11 cellular contexts compared by ENCODE assay signal in genomic region chr21:33760641-33761103, GRCh38.
DNase-seq lines count a peak whose midpoint lies in the region; ATAC-seq and TF ChIP-seq lines count a peak whose summit lies in the region.
"Had no signal": no experiment of that assay in that cellular context is flagged by ENCODE, and none has a peak within 500 bp of the region (broad histone marks: within the 10 kb centered on the region; RNA-seq: fewer than 3 reads in every experiment).

No MANE protein-coding gene starts in this region.

- 98% methylated on average over 3 of the region's 3 CpGs for WGBS in mammary epithelial cell (ENCODE audit: low coverage, missing lambda C conversion rate)
- no CpG with 5 or more reads among the region's 3 CpGs for WGBS in mesodermal cell (ENCODE audit: insufficient coverage in 2 of 2), 2 experiments
- WGBS in upper lobe of left lung, 2 donors: 59 to 66% methylated on average over 3 of the region's 3 CpGs

- no peak for TF ChIP-seq POLR2A in breast epithelium (IDR thresholded peaks at IDR 0.05)
- TF ChIP-seq POLR2A in upper lobe of left lung (IDR thresholded peaks at IDR 0.05): no peak

- in situ Hi-C loops in mammary epithelial cell (cut with MboI; ENCODE audit: low sequenced_read_pairs in 2 of 2): no loop called here

- peak in 1 of 2 donors; percentile 49 for ATAC-seq in upper lobe of left lung (ENCODE audit: low FRiP score in 2 of 2)
- no peak for ATAC-seq in stimulated activated naive B cell treated with anti-CD40 and anti-IgM and Interleukin-4, amounts not matched to agents 10 μg/mL and 1 μg/mL and 100 μg/mL, for 72 hours (replicated peaks)
- no peak for ATAC-seq in CD4-positive, alpha-beta T cell (ENCODE audit: poor library complexity)
- ATAC-seq: natural killer cell treated with Interleukin-12 subunit alpha and Interleukin-12 subunit beta and Interleukin-15 and Interleukin-18, amount 100 ng/mL, for 72 hours had no signal

- no peaks in the 10 kb centered on the region for H3K9me3 ChIP-seq in mammary epithelial cell (replicated peaks; ENCODE audit: insufficient read depth, low read length)
- H3K9me3 ChIP-seq in breast epithelium: no peaks in the 10 kb centered on the region
- no peaks in the 10 kb centered on the region for H3K9me3 ChIP-seq in mesodermal cell (ENCODE audit: control insufficient read depth, low read length)
- no peaks in the 10 kb centered on the region for H3K9me3 ChIP-seq in upper lobe of left lung
- H3K9me3 ChIP-seq in CD4-positive, alpha-beta T cell (ENCODE audit: control insufficient read depth, low read length): no peaks in the 10 kb centered on the region

- POLR2A ChIA-PET in MCF 10A (lab: Yijun Ruan, JAX): no interaction called here
- POLR2A ChIA-PET in CD4-positive, alpha-beta T cell (lab: Charles Lee): no interaction called here

- H3K4me1 ChIP-seq in mammary epithelial cell (ENCODE audit: insufficient read depth, low read length): peaks cover 10% of the 10 kb centered on the region
- no peaks in the 10 kb centered on the region for H3K4me1 ChIP-seq in breast epithelium
- H3K4me1 ChIP-seq in mesodermal cell (ENCODE audit: control insufficient read depth, insufficient read depth, low read length, poor library complexity, severe bottlenecking): peaks cover 36% of the 10 kb centered on the region
- peaks cover 0 to 11% (median 8%) of the 10 kb centered on the region in 4 donors for H3K4me1 ChIP-seq in upper lobe of left lung

- CTCF ChIA-PET in MCF 10A (lab: Yijun Ruan, JAX): interaction anchor here (0.6 kb wide), 3 partner anchors 11 to 334 kb away, joined by 3 to 5 read pairs (median 3); no protein-coding TSS in a partner anchor
- CTCF ChIA-PET in mammary epithelial cell (lab: Charles Lee; ENCODE audit: low non-redundant PET): no interaction called here
- CTCF ChIA-PET in CD4-positive, alpha-beta T cell (lab: Charles Lee): interaction anchor here (0.7 kb wide), 1 partner anchor 18 kb away, joined by 3 read pairs; no protein-coding TSS in a partner anchor

- no TSS peak for BruUV-seq in MCF 10A (replicated peaks; lab: Mats Ljungman, UMichigan)
- BruUV-seq in mammary epithelial cell (replicated peaks; lab: Mats Ljungman, UMichigan): no TSS peak

- no peak overlapping the region for H3K27ac Mint-ChIP-seq in MCF 10A (ENCODE audit: low read depth, unreplicated experiment)
- H3K27ac Mint-ChIP-seq in stimulated activated naive B cell treated with anti-CD40 and anti-IgM and Interleukin-4, amounts not matched to agents 10 μg/mL and 1 μg/mL and 100 μg/mL, for 72 hours: no peak overlapping the region
- H3K27ac Mint-ChIP-seq in CD4-positive, alpha-beta T cell: no peak overlapping the region
- H3K27ac Mint-ChIP-seq: natural killer cell treated with Interleukin-12 subunit alpha and Interleukin-12 subunit beta and Interleukin-15 and Interleukin-18, amount 100 ng/mL, for 72 hours had no signal

- H3K36me3 ChIP-seq in mammary epithelial cell (ENCODE audit: insufficient read depth, low read length) (peaks cover 2% of the 10 kb centered on the region), breast epithelium (no peaks in the 10 kb centered on the region), mesodermal cell (ENCODE audit: control insufficient read depth, insufficient read depth, low read length) (peaks cover 72% of the 10 kb centered on the region), upper lobe of left lung (peaks cover 0 to 3% (median under 1%) of the 10 kb centered on the region in 4 donors)

- no peak overlapping the region for H2AFZ ChIP-seq in mammary epithelial cell (ENCODE audit: low read depth, low read length)

- H3K4me1 Mint-ChIP-seq in MCF 10A (ENCODE audit: insufficient read depth, unreplicated experiment): peaks cover 16% of the 10 kb centered on the region
- no peaks in the 10 kb centered on the region for H3K4me1 Mint-ChIP-seq in stimulated activated naive B cell treated with anti-CD40 and anti-IgM and Interleukin-4, amounts not matched to agents 10 μg/mL and 1 μg/mL and 100 μg/mL, for 72 hours
- H3K4me1 Mint-ChIP-seq in CD4-positive, alpha-beta T cell (ENCODE audit: low read depth): no peaks in the 10 kb centered on the region

- no peak overlapping the region for H3K9ac ChIP-seq in mammary epithelial cell (ENCODE audit: insufficient read depth, low read length)

- DNase-seq in MCF 10A (ENCODE audit: unreplicated experiment): peak; percentile 4
- no peak for DNase-seq in mammary epithelial cell
- no peak for DNase-seq in breast epithelium (ENCODE audit: low spot score in 2 of 2)
- DNase-seq in upper lobe of left lung: no peak
- DNase-seq in stimulated activated naive B cell treated with anti-CD40 and anti-IgM and Interleukin-4, amounts not matched to agents 10 μg/mL and 1 μg/mL and 100 μg/mL, for 72 hours: no peak
- no peak for DNase-seq in posterior cingulate gyrus
- no peak for DNase-seq in CD4-positive, alpha-beta T cell
- DNase-seq: activated gamma-delta T cell treated with Interleukin-2 at 50 U/mL for 16 hours, GOT3 had no signal

- no peak overlapping the region for H3K4me3 Mint-ChIP-seq in MCF 10A (ENCODE audit: unreplicated experiment)
- no peak overlapping the region for H3K4me3 Mint-ChIP-seq in stimulated activated naive B cell treated with anti-CD40 and anti-IgM and Interleukin-4, amounts not matched to agents 10 μg/mL and 1 μg/mL and 100 μg/mL, for 72 hours
- H3K4me3 Mint-ChIP-seq in CD4-positive, alpha-beta T cell: no peak overlapping the region
- H3K4me3 Mint-ChIP-seq: natural killer cell treated with Interleukin-12 subunit alpha and Interleukin-12 subunit beta and Interleukin-15 and Interleukin-18, amount 100 ng/mL, for 72 hours had no signal

- H3K27me3 Mint-ChIP-seq in MCF 10A (ENCODE audit: insufficient read depth, unreplicated experiment): no peaks in the 10 kb centered on the region
- no peaks in the 10 kb centered on the region for H3K27me3 Mint-ChIP-seq in stimulated activated naive B cell treated with anti-CD40 and anti-IgM and Interleukin-4, amounts not matched to agents 10 μg/mL and 1 μg/mL and 100 μg/mL, for 72 hours
- H3K27me3 Mint-ChIP-seq in CD4-positive, alpha-beta T cell: no peaks in the 10 kb centered on the region

- no peaks in the 10 kb centered on the region for H3K9me3 Mint-ChIP-seq in MCF 10A (ENCODE audit: unreplicated experiment)
- H3K9me3 Mint-ChIP-seq in stimulated activated naive B cell treated with anti-CD40 and anti-IgM and Interleukin-4, amounts not matched to agents 10 μg/mL and 1 μg/mL and 100 μg/mL, for 72 hours: no peaks in the 10 kb centered on the region
- no peaks in the 10 kb centered on the region for H3K9me3 Mint-ChIP-seq in CD4-positive, alpha-beta T cell
- H3K9me3 Mint-ChIP-seq: natural killer cell treated with Interleukin-12 subunit alpha and Interleukin-12 subunit beta and Interleukin-15 and Interleukin-18, amount 100 ng/mL, for 72 hours had no signal

- dilution Hi-C loops in mammary epithelial cell (cut with HindIII; ENCODE audit: low sequenced_read_pairs): no loop called here

- H3K4me3 ChIP-seq in mammary epithelial cell (replicated peaks in 1 of 3; ENCODE audit: insufficient read depth in 1 of 3, low read depth in 2 of 3, low read length in 3 of 3): no peak overlapping the region
- H3K4me3 ChIP-seq in breast epithelium: peak overlapping the region in 1 of 3 donors; percentile 34
- H3K4me3 ChIP-seq in mesodermal cell (ENCODE audit: extremely low read depth, insufficient read depth, low read length, poor library complexity, severe bottlenecking): no peak overlapping the region
- no peak overlapping the region for H3K4me3 ChIP-seq in upper lobe of left lung

- no peaks in the 10 kb centered on the region for H3K79me2 ChIP-seq in mammary epithelial cell (ENCODE audit: insufficient read depth, low read length)

- no peak overlapping the region for H3K27ac ChIP-seq in mammary epithelial cell (ENCODE audit: insufficient read depth, low read depth, low read length)
- peak overlapping the region; percentile 65 to 67 for H3K27ac ChIP-seq in breast epithelium
- H3K27ac ChIP-seq in mesodermal cell (ENCODE audit: low read depth, low read length, severe bottlenecking): peak overlapping the region; percentile 99
- H3K27ac ChIP-seq in upper lobe of left lung: peak overlapping the region; percentile 18 to 60 (median 34)
- H3K27ac ChIP-seq in CD4-positive, alpha-beta T cell (ENCODE audit: low read depth, low read length): no peak overlapping the region

- no peak overlapping the region for H3K4me2 ChIP-seq in mammary epithelial cell (ENCODE audit: insufficient read depth, low read depth, low read length)

- TF ChIP-seq EP300 in upper lobe of left lung (IDR thresholded peaks at IDR 0.05): no peak

- TF ChIP-seq CTCF in MCF 10A (IDR thresholded peaks at IDR 0.05; ENCODE audit: unreplicated experiment) (no peak), mammary epithelial cell (conservative IDR thresholded peaks at IDR 0.05 in 1 of 2, IDR thresholded peaks at IDR 0.05 in 1 of 2; ENCODE audit: extremely low read depth in 1 of 2, insufficient read depth in 1 of 2, low read depth in 1 of 2, low read length in 2 of 2) (no peak), breast epithelium (IDR thresholded peaks at IDR 0.05) (no peak), upper lobe of left lung (IDR thresholded peaks at IDR 0.05) (no peak)
- TF ChIP-seq CTCF in CD4-positive, alpha-beta T cell (IDR thresholded peaks at IDR 0.05): no peak

- intact Hi-C loops in MCF 10A (cut with micrococcal nuclease) (loop anchor here (5.0 kb wide), 1 partner anchor 118 kb away; the partner anchor contains the start of genes CRYZL1 and ITSN1), mammary epithelial cell (cut with micrococcal nuclease) (loop anchor here (1.0 kb wide), 1 partner anchor 118 kb away; the partner anchor contains the start of gene ITSN1), breast epithelium (cut with DNase I; ENCODE audit: low total_unique reads) (no loop called here), posterior cingulate gyrus (cut with DNase I) (no loop called here)
- intact Hi-C loops in CD4-positive, alpha-beta T cell (cut with DNase I, micrococcal nuclease): no loop called here

- H4K20me1 ChIP-seq in mammary epithelial cell (ENCODE audit: insufficient read depth, low read length): no peaks in the 10 kb centered on the region

- peaks cover 28% of the 10 kb centered on the region for H3K36me3 Mint-ChIP-seq in MCF 10A (ENCODE audit: insufficient read depth, unreplicated experiment)
- no peaks in the 10 kb centered on the region for H3K36me3 Mint-ChIP-seq in stimulated activated naive B cell treated with anti-CD40 and anti-IgM and Interleukin-4, amounts not matched to agents 10 μg/mL and 1 μg/mL and 100 μg/mL, for 72 hours
- H3K36me3 Mint-ChIP-seq in CD4-positive, alpha-beta T cell (ENCODE audit: low read depth): no peaks in the 10 kb centered on the region
- H3K36me3 Mint-ChIP-seq: natural killer cell treated with Interleukin-12 subunit alpha and Interleukin-12 subunit beta and Interleukin-15 and Interleukin-18, amount 100 ng/mL, for 72 hours had no signal

- H3K27me3 ChIP-seq in mammary epithelial cell (ENCODE audit: insufficient read depth, low read length): no peaks in the 10 kb centered on the region
- H3K27me3 ChIP-seq in breast epithelium: no peaks in the 10 kb centered on the region
- no peaks in the 10 kb centered on the region for H3K27me3 ChIP-seq in upper lobe of left lung
- H3K27me3 ChIP-seq in CD4-positive, alpha-beta T cell (ENCODE audit: control insufficient read depth, insufficient read depth, low read length): no peaks in the 10 kb centered on the region

Comparison
In these comparisons a context has a peak if more than half of its experiments do, and no peak if none do; other contexts are left out.
1. H3K27ac ChIP-seq: peak in breast epithelium (2 of 2), mesodermal cell (single experiment) and upper lobe of left lung (4 of 4); none in mammary epithelial cell (single experiment) and CD4-positive, alpha-beta T cell (single experiment).
2. intact Hi-C loops: an anchor here in MCF 10A (5.0 kb wide) and mammary epithelial cell (1.0 kb wide); none called in breast epithelium, posterior cingulate gyrus and CD4-positive, alpha-beta T cell.